Comparison of ENCODE assay signal across 1 cellular context in the genomic region with DNA sequence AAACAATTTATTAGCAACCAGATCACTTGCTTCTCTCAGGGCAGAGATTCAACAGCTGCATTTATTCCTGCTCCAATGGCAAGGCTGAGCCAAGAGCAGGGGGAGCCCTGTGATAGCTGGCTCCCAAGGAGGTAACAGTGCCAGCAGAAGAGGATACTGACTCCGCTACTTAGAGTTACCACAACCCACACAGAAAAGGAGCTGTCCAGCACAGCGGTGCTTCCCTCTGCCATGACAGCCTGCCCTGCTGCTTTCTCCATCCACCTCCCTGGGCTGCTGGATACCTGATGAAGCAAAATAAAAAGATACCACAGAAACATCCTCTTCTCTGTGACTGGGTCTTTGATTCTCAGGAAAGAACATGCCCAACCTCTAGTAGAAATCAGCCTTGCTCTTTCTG.
A peak's percentile ranks its signal among the peaks of the same experiment; 100 is the strongest.
TF ChIP-seq lines count a peak whose summit lies in the region.

No MANE protein-coding gene starts in this region.

TF ChIP-seq in WTC11, 78 proteins besides CTCF, POLR2A, EP300 and RAD21 (continued from another document):
- TF ChIP-seq, protein P1, sequence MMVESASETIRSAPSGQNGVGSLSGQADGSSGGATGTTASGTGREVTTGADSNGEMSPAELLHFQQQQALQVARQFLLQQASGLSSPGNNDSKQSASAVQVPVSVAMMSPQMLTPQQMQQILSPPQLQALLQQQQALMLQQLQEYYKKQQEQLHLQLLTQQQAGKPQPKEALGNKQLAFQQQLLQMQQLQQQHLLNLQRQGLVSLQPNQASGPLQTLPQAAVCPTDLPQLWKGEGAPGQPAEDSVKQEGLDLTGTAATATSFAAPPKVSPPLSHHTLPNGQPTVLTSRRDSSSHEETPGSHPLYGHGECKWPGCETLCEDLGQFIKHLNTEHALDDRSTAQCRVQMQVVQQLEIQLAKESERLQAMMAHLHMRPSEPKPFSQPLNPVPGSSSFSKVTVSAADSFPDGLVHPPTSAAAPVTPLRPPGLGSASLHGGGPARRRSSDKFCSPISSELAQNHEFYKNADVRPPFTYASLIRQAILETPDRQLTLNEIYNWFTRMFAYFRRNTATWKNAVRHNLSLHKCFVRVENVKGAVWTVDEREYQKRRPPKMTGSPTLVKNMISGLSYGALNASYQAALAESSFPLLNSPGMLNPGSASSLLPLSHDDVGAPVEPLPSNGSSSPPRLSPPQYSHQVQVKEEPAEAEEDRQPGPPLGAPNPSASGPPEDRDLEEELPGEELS (CRISPR knock-in tag; IDR thresholded peaks at IDR 0.05) = peak; percentile 61
- TF ChIP-seq, protein P2, sequence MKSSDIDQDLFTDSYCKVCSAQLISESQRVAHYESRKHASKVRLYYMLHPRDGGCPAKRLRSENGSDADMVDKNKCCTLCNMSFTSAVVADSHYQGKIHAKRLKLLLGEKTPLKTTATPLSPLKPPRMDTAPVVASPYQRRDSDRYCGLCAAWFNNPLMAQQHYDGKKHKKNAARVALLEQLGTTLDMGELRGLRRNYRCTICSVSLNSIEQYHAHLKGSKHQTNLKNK (CRISPR knock-in tag; IDR thresholded peaks at IDR 0.05) = no peak
- TF ChIP-seq RELA (CRISPR knock-in tag; IDR thresholded peaks at IDR 0.05; ENCODE audit: borderline replicate concordance) (no peak), TEAD1 (CRISPR knock-in tag; IDR thresholded peaks at IDR 0.05) (no peak)
- TF ChIP-seq, protein P3, sequence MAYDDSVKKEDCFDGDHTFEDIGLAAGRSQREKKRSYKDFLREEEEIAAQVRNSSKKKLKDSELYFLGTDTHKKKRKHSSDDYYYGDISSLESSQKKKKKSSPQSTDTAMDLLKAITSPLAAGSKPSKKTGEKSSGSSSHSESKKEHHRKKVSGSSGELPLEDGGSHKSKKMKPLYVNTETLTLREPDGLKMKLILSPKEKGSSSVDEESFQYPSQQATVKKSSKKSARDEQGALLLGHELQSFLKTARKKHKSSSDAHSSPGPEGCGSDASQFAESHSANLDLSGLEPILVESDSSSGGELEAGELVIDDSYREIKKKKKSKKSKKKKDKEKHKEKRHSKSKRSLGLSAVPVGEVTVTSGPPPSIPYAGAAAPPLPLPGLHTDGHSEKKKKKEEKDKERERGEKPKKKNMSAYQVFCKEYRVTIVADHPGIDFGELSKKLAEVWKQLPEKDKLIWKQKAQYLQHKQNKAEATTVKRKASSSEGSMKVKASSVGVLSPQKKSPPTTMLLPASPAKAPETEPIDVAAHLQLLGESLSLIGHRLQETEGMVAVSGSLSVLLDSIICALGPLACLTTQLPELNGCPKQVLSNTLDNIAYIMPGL (CRISPR knock-in tag; IDR thresholded peaks at IDR 0.05) = no peak
